24 cellular contexts compared by ENCODE assay signal in the genomic region with DNA sequence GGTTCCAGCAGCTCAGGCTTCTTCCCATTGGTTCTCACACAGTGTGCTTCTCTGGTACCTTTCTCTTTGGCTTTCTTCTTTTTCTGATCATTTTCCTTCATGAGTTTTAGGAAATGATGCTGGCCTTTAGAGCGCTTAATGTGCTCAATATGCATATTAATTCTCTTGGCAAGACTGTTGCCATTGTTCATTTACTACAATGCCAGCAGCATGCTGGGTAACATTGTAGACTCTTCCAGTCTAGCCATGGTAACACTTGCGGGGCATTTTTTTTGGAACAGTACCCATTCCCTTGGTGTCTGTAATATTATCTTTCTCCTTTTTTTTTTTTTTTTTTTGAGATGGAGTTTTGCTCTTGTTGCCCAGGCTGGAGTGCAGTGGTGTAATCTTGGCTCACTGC. TPM values are rescaled to one million over a fixed set of nuclear protein-coding genes. Genes with fewer than 3 reads are reported as not detected.
"Had no signal": no experiment of that assay in that cellular context is flagged by ENCODE, and none has a peak within 500 bp of the region (broad histone marks: within the 10 kb centered on the region; RNA-seq: fewer than 3 reads in every experiment).

No MANE protein-coding gene starts in this region.

- H3K27me3 ChIP-seq: brain microvascular endothelial cell, cardiac muscle cell, SJSA1 had no signal

- H3K9me3 ChIP-seq: SJSA1 had no signal

- ATAC-seq: activated CD8-positive, alpha-beta T cell treated with anti-CD3 and anti-CD28 coated beads, Interleukin-2, amount 10 ng/mL, durations not matched to agents 7 days and 5 days; PC-3; SK-N-SH treated with all-trans-retinoic acid at 6 μM for 48 hours; WTC11 had no signal

- H3K4me3 ChIP-seq: cardiac muscle cell, SJSA1 had no signal

- DNase-seq: activated CD4-positive, alpha-beta T cell treated with anti-CD3 and anti-CD28 coated beads for 48 hours; activated CD4-positive, alpha-beta T cell treated with anti-CD3 and anti-CD28 coated beads, Interleukin-2, amount 50 U/mL, for 4 hours; activated CD4-positive, CD25-positive, alpha-beta regulatory T cell treated with anti-CD3 and anti-CD28 coated beads, Interleukin-2, amount 50 U/mL, for 72 hours; activated CD8-positive, alpha-beta memory T cell treated with anti-CD3 and anti-CD28 coated beads, Interleukin-2, amount 50 U/mL, for 48 hours; activated CD8-positive, alpha-beta T cell treated with anti-CD3 and anti-CD28 coated beads, Interleukin-2, amount 10 ng/mL, durations not matched to agents 7 days and 5 days; activated effector memory CD4-positive, alpha-beta T cell treated with anti-CD3 and anti-CD28 coated beads, Interleukin-2, amount 50 U/mL, for 16 hours; activated naive CD4-positive, alpha-beta T cell treated with Interleukin-2 at 50 U/mL for 16 hours; activated T-cell treated with anti-CD3 and anti-CD28 coated beads, Interleukin-2, amount 50 U/mL, for 24 hours; brain microvascular endothelial cell; Kasumi-1; KBM-7; NCI-H1105 treated with DMSO at 0.1 percent for 48 hours; NCI-H1436 treated with DMSO at 0.1 percent for 48 hours; NCI-H187; NCI-H2081; NCI-H446; NCI-H524; PC-3; SHP77 had no signal

- H3K36me3 ChIP-seq: brain microvascular endothelial cell, cardiac muscle cell had no signal

- H3K27ac ChIP-seq: cardiac muscle cell had no signal

RNA-seq across cellular contexts. Expression of gene RBP7, which starts 57.4 kb away (rescaled TPM):
- total RNA-seq: activated CD8-positive, alpha-beta T cell treated with anti-CD3 and anti-CD28 coated beads, Interleukin-2, amount 10 ng/mL, durations not matched to agents 7 days and 5 days; activated T-helper 1 cell treated with anti-CD3 and anti-CD28 coated beads, Interleukin-12 subunit alpha, Interleukin-12 subunit beta, Interleukin-2, Interleukin-4 antibody, amounts not matched to agents 30 ng/mL and 10 ng/mL and 1 ng/mL, durations not matched to agents 14 hours and 24 hours and 36 hours had no signal
